1 cellular context compared by ENCODE assay signal in the genomic region with DNA sequence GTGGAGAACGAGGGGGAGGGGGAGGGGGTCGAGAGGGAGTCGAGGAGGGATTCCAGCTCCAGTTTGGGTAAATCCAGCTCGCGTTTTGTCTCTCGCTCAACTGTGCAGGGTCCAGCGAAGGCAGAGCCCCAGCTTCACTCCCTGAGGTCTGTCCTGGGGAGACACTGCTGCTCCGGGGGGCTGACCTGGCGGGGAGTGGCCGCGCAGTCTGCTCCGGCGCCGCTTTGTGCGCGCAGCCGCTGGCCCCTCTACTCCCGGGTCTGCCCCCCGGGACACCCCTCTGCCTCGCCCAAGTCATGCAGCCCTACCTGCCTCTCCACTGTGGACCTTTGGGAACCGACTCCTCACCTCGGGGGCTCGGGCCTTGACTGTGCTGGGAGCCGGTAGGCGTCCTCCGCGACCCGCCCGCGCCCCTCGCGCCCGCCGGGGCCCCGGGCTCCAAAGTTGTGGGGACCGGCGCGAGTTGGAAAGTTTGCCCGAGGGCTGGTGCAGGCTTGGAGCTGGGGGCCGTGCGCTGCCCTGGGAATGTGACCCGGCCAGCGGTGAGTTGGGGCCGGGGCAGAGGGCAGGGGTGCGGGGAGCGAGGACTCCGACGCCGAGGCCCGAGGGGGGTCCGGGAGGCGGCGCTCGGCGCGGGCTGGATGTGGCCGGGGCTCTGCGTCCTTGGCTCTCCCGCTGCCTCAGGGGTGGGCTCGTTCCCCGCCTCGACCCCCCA.
TF ChIP-seq lines count a peak whose summit lies in the region.

Gene TET1 (plus strand): TSS at position 137 of the 715 bp plus-strand sequence. CDS start 12,002 bp downstream, outside the sequence.

TF ChIP-seq in K562, 482 proteins besides CTCF, POLR2A, EP300 and RAD21 (continued from another document and continues in another):
- TF ChIP-seq, protein P1, sequence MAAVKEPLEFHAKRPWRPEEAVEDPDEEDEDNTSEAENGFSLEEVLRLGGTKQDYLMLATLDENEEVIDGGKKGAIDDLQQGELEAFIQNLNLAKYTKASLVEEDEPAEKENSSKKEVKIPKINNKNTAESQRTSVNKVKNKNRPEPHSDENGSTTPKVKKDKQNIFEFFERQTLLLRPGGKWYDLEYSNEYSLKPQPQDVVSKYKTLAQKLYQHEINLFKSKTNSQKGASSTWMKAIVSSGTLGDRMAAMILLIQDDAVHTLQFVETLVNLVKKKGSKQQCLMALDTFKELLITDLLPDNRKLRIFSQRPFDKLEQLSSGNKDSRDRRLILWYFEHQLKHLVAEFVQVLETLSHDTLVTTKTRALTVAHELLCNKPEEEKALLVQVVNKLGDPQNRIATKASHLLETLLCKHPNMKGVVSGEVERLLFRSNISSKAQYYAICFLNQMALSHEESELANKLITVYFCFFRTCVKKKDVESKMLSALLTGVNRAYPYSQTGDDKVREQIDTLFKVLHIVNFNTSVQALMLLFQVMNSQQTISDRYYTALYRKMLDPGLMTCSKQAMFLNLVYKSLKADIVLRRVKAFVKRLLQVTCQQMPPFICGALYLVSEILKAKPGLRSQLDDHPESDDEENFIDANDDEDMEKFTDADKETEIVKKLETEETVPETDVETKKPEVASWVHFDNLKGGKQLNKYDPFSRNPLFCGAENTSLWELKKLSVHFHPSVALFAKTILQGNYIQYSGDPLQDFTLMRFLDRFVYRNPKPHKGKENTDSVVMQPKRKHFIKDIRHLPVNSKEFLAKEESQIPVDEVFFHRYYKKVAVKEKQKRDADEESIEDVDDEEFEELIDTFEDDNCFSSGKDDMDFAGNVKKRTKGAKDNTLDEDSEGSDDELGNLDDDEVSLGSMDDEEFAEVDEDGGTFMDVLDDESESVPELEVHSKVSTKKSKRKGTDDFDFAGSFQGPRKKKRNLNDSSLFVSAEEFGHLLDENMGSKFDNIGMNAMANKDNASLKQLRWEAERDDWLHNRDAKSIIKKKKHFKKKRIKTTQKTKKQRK (IDR thresholded peaks at IDR 0.05; ENCODE audit: borderline replicate concordance, low read depth, low read length) = no peak
- TF ChIP-seq LARP7 (IDR thresholded peaks at IDR 0.05) (no peak), FOS (IDR thresholded peaks at IDR 0.05; ENCODE audit: extremely low read depth, insufficient read length) (no peak), HSF4 (CRISPR knock-in tag; IDR thresholded peaks at IDR 0.05; ENCODE audit: borderline replicate concordance) (no peak), MYC (IDR thresholded peaks at IDR 0.05; ENCODE audit: low read depth, low read length) (peak; percentile 49), MYC (CRISPR knock-in tag; IDR thresholded peaks at IDR 0.05; ENCODE audit: borderline replicate concordance, low read depth) (no peak), NFATC3 (IDR thresholded peaks at IDR 0.05) (0 out of 2 replicates have a peak, but pooled peaks have one; percentile 8), RBM15 (IDR thresholded peaks at IDR 0.05; ENCODE audit: insufficient read depth, low read length) (no peak), MAX (CRISPR knock-in tag; IDR thresholded peaks at IDR 0.05) (no peak), KAT2B (IDR thresholded peaks at IDR 0.05; ENCODE audit: low read depth, low read length) (no peak), PHF8 (IDR thresholded peaks at IDR 0.05; ENCODE audit: borderline replicate concordance, low read length) (peak; percentile 78), NR2C1 (IDR thresholded peaks at IDR 0.05) (no peak), NR2C1 (tag; IDR thresholded peaks at IDR 0.05) (no peak; the same call in 1 of the 2 replicates), NCOA6 (IDR thresholded peaks at IDR 0.05) (no peak), NONO (IDR thresholded peaks at IDR 0.05; ENCODE audit: low read depth in 2 of 2, low read length in 1 of 2) (0 out of 4 replicates have a peak, but pooled peaks of 1 of the 2 experiments have one; percentile 31), FOXK2 (conservative IDR thresholded peaks at IDR 0.05 in 1 of 2, IDR thresholded peaks at IDR 0.05 in 1 of 2; ENCODE audit: low read depth in 2 of 2) (0 out of 4 replicates have a peak, but pooled peaks of 1 of the 2 experiments have one; percentile 7), TFAM (CRISPR knock-in tag; conservative IDR thresholded peaks at IDR 0.05) (no peak), KAT8 (IDR thresholded peaks at IDR 0.05; ENCODE audit: low read depth) (no peak), ZNF780A (CRISPR knock-in tag; IDR thresholded peaks at IDR 0.05) (no peak), ZNF224 (CRISPR knock-in tag; IDR thresholded peaks at IDR 0.05) (no peak), CC2D1A (IDR thresholded peaks at IDR 0.05) (0 out of 2 replicates have a peak, but pooled peaks have one; percentile 52), ETV5 (CRISPR knock-in tag; IDR thresholded peaks at IDR 0.05; ENCODE audit: low read depth) (0 out of 2 replicates have a peak, but pooled peaks have one; percentile 12), HCFC1 (IDR thresholded peaks at IDR 0.05; ENCODE audit: low read depth, low read length) (peak; percentile 51), HMG20A (CRISPR knock-in tag; conservative IDR thresholded peaks at IDR 0.05) (no peak), MTA1 (IDR thresholded peaks at IDR 0.05; ENCODE audit: borderline replicate concordance) (no peak; the same call in 1 of the 2 replicates), CTBP1 (IDR thresholded peaks at IDR 0.05; ENCODE audit: borderline replicate concordance) (peak; percentile 25; the same call in 1 of the 2 replicates), TBL1XR1 (IDR thresholded peaks at IDR 0.05; ENCODE audit: low read length in 2 of 2) (peak; percentile 47 to 73; a peak in 2 of 4 replicates), ZNF431 (CRISPR knock-in tag; IDR thresholded peaks at IDR 0.05) (peak; percentile 75), HMG20B (CRISPR knock-in tag; IDR thresholded peaks at IDR 0.05) (no peak), ZNF165 (CRISPR knock-in tag; IDR thresholded peaks at IDR 0.05; ENCODE audit: borderline replicate concordance) (no peak), KDM5B (IDR thresholded peaks at IDR 0.05; ENCODE audit: insufficient replicate concordance, low read depth, low read length) (peak; percentile 95), ZNF232 (CRISPR knock-in tag; IDR thresholded peaks at IDR 0.05) (0 out of 2 replicates have a peak, but pooled peaks have one; percentile 52), IFI16 (CRISPR knock-in tag; IDR thresholded peaks at IDR 0.05) (no peak), GMEB1 (CRISPR knock-in tag; IDR thresholded peaks at IDR 0.05) (no peak), FOXP1 (CRISPR knock-in tag; IDR thresholded peaks at IDR 0.05) (no peak), BCL6 (CRISPR knock-in tag; IDR thresholded peaks at IDR 0.05) (no peak), NFYB (IDR thresholded peaks at IDR 0.05; ENCODE audit: extremely low read depth, insufficient read length) (no peak)
- TF ChIP-seq, protein P2, sequence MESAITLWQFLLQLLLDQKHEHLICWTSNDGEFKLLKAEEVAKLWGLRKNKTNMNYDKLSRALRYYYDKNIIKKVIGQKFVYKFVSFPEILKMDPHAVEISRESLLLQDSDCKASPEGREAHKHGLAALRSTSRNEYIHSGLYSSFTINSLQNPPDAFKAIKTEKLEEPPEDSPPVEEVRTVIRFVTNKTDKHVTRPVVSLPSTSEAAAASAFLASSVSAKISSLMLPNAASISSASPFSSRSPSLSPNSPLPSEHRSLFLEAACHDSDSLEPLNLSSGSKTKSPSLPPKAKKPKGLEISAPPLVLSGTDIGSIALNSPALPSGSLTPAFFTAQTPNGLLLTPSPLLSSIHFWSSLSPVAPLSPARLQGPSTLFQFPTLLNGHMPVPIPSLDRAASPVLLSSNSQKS (CRISPR knock-in tag; IDR thresholded peaks at IDR 0.05) = no peak
- TF ChIP-seq, protein P3, sequence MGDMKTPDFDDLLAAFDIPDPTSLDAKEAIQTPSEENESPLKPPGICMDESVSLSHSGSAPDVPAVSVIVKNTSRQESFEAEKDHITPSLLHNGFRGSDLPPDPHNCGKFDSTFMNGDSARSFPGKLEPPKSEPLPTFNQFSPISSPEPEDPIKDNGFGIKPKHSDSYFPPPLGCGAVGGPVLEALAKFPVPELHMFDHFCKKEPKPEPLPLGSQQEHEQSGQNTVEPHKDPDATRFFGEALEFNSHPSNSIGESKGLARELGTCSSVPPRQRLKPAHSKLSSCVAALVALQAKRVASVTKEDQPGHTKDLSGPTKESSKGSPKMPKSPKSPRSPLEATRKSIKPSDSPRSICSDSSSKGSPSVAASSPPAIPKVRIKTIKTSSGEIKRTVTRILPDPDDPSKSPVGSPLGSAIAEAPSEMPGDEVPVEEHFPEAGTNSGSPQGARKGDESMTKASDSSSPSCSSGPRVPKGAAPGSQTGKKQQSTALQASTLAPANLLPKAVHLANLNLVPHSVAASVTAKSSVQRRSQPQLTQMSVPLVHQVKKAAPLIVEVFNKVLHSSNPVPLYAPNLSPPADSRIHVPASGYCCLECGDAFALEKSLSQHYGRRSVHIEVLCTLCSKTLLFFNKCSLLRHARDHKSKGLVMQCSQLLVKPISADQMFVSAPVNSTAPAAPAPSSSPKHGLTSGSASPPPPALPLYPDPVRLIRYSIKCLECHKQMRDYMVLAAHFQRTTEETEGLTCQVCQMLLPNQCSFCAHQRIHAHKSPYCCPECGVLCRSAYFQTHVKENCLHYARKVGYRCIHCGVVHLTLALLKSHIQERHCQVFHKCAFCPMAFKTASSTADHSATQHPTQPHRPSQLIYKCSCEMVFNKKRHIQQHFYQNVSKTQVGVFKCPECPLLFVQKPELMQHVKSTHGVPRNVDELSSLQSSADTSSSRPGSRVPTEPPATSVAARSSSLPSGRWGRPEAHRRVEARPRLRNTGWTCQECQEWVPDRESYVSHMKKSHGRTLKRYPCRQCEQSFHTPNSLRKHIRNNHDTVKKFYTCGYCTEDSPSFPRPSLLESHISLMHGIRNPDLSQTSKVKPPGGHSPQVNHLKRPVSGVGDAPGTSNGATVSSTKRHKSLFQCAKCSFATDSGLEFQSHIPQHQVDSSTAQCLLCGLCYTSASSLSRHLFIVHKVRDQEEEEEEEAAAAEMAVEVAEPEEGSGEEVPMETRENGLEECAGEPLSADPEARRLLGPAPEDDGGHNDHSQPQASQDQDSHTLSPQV (IDR thresholded peaks at IDR 0.05) = no peak
- TF ChIP-seq, protein P4, sequence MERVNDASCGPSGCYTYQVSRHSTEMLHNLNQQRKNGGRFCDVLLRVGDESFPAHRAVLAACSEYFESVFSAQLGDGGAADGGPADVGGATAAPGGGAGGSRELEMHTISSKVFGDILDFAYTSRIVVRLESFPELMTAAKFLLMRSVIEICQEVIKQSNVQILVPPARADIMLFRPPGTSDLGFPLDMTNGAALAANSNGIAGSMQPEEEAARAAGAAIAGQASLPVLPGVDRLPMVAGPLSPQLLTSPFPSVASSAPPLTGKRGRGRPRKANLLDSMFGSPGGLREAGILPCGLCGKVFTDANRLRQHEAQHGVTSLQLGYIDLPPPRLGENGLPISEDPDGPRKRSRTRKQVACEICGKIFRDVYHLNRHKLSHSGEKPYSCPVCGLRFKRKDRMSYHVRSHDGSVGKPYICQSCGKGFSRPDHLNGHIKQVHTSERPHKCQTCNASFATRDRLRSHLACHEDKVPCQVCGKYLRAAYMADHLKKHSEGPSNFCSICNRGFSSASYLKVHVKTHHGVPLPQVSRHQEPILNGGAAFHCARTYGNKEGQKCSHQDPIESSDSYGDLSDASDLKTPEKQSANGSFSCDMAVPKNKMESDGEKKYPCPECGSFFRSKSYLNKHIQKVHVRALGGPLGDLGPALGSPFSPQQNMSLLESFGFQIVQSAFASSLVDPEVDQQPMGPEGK (CRISPR knock-in tag; IDR thresholded peaks at IDR 0.05; ENCODE audit: borderline replicate concordance) = no peak
- TF ChIP-seq, protein P5, sequence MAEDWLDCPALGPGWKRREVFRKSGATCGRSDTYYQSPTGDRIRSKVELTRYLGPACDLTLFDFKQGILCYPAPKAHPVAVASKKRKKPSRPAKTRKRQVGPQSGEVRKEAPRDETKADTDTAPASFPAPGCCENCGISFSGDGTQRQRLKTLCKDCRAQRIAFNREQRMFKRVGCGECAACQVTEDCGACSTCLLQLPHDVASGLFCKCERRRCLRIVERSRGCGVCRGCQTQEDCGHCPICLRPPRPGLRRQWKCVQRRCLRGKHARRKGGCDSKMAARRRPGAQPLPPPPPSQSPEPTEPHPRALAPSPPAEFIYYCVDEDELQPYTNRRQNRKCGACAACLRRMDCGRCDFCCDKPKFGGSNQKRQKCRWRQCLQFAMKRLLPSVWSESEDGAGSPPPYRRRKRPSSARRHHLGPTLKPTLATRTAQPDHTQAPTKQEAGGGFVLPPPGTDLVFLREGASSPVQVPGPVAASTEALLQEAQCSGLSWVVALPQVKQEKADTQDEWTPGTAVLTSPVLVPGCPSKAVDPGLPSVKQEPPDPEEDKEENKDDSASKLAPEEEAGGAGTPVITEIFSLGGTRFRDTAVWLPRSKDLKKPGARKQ (CRISPR knock-in tag; IDR thresholded peaks at IDR 0.05) = no peak
- TF ChIP-seq, protein P6, sequence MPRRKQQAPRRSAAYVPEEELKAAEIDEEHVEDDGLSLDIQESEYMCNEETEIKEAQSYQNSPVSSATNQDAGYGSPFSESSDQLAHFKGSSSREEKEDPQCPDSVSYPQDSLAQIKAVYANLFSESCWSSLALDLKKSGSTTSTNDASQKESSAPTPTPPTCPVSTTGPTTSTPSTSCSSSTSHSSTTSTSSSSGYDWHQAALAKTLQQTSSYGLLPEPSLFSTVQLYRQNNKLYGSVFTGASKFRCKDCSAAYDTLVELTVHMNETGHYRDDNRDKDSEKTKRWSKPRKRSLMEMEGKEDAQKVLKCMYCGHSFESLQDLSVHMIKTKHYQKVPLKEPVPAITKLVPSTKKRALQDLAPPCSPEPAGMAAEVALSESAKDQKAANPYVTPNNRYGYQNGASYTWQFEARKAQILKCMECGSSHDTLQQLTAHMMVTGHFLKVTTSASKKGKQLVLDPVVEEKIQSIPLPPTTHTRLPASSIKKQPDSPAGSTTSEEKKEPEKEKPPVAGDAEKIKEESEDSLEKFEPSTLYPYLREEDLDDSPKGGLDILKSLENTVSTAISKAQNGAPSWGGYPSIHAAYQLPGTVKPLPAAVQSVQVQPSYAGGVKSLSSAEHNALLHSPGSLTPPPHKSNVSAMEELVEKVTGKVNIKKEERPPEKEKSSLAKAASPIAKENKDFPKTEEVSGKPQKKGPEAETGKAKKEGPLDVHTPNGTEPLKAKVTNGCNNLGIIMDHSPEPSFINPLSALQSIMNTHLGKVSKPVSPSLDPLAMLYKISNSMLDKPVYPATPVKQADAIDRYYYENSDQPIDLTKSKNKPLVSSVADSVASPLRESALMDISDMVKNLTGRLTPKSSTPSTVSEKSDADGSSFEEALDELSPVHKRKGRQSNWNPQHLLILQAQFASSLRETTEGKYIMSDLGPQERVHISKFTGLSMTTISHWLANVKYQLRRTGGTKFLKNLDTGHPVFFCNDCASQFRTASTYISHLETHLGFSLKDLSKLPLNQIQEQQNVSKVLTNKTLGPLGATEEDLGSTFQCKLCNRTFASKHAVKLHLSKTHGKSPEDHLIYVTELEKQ (CRISPR knock-in tag; IDR thresholded peaks at IDR 0.05) = no peak
